ENCODE assay signal across 11 cellular contexts in the genomic region with DNA sequence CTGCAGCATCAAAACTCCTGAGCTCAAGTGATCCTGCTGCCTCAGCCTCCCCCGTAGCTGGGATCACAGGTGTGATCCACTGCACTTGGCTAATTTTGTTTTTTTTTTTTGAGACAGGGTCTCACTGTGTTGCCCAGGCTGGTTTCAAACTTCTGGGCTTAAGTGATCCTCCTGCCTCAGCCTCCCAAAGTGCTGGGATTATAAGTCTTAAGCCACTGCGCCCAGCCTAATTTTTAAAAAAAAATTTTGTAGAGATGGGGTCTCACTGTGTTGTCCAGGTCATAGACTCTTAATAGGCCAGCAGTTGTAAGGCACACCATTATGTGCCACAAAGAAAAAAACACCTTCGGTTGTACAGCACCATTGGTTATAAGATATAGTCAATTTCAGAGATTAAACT.
"Had no signal": no experiment of that assay in that cellular context is flagged by ENCODE, and none has a peak within 500 bp of the region (broad histone marks: within the 10 kb centered on the region; RNA-seq: fewer than 3 reads in every experiment).

No MANE protein-coding gene starts in this region.

- H3K9ac ChIP-seq: GM23248 had no signal

- H3K4me1 Mint-ChIP-seq: GM23338, H9 had no signal

- H3K9me3 ChIP-seq: HAP-1 had no signal

- H2AFZ ChIP-seq: GM23248, GM23338 had no signal

- H3K9me3 Mint-ChIP-seq: GM23338, H9, HFFc6 had no signal

- H3K27ac Mint-ChIP-seq: GM23338, H9 had no signal

- H3K36me3 ChIP-seq: HAP-1 had no signal

- FAIRE-seq: H1, H54 had no signal

- H3K4me3 ChIP-seq: GM23248, GM23338, HAP-1 had no signal

- H3K4me3 Mint-ChIP-seq: GM23338, H9, HFFc6 had no signal

- ATAC-seq: GM23338, HCT116 had no signal

- H3K4me2 ChIP-seq: GM23338 had no signal

- H3K27ac ChIP-seq: GM23248 had no signal

- DNase-seq: GM23248, GOT3, H7, H9, HCEC 1CT, HFFc6 had no signal

- H3K4me1 ChIP-seq: HAP-1 had no signal
